ENCODE assay signal across 9 cellular contexts in genomic region chr13:20425819-20426219, GRCh38.
DNase-seq lines count a peak whose midpoint lies in the region; ATAC-seq and TF ChIP-seq lines count a peak whose summit lies in the region.
"Had no signal": no experiment of that assay in that cellular context is flagged by ENCODE, and none has a peak within 500 bp of the region (broad histone marks: within the 10 kb centered on the region; RNA-seq: fewer than 3 reads in every experiment).

No MANE protein-coding gene starts in this region.

- H3K36me3 Mint-ChIP-seq in nephron progenitor cell (ENCODE audit: low read depth), result no peaks in the 10 kb centered on the region

- H3K27ac Mint-ChIP-seq in nephron progenitor cell, result peak overlapping the region; percentile 29

- no peaks in the 10 kb centered on the region for H3K9me3 Mint-ChIP-seq in nephron progenitor cell

- no peaks in the 10 kb centered on the region for H3K9me3 ChIP-seq in thyroid gland

- no peak overlapping the region for H3K4me3 Mint-ChIP-seq in nephron progenitor cell

- TF ChIP-seq POLR2A in thyroid gland (IDR thresholded peaks at IDR 0.05), result no peak

- intact Hi-C loops in thyroid gland (cut with DNase I), result no loop called here

- H3K27me3 Mint-ChIP-seq in nephron progenitor cell (ENCODE audit: low read depth, poor library complexity), result peaks cover 12% of the 10 kb centered on the region

- ATAC-seq in GM19023 (IDR thresholded peaks at IDR 0.05; ENCODE audit: unreplicated experiment), result peak; percentile 84

- 85 to 91% methylated on average over 7 of the region's 7 CpGs for WGBS in thyroid gland, 2 donors

- no peak overlapping the region for H3K4me3 ChIP-seq in H7 (ENCODE audit: insufficient read depth, low read depth, low read length)
- no peak overlapping the region for H3K4me3 ChIP-seq in thyroid gland (replicated peaks in 1 of 3)

- H3K4me1 Mint-ChIP-seq in nephron progenitor cell, result peaks cover 7% of the 10 kb centered on the region

- DNase-seq in H7, result peak; percentile 52
- peak; percentile 64 for DNase-seq in NCI-H1048 (lab: John Stamatoyannopoulos, UW)
- DNase-seq in nephron progenitor cell, result no peak
- no peak for DNase-seq in stimulated activated CD4-positive, alpha-beta T cell treated with anti-CD3 and anti-CD28 coated beads, Interleukin-4, amount 100 ng/mL, for 24 hours
- DNase-seq in thyroid gland, result no peak
- DNase-seq in GOT3 (lab: John Stamatoyannopoulos, UW), result no peak
- DNase-seq: activated naive CD4-positive, alpha-beta T cell; NCI-H2171 had no signal

- H3K36me3 ChIP-seq in H7 (replicated peaks; ENCODE audit: control insufficient read depth, insufficient read depth, low read length), result no peaks in the 10 kb centered on the region
- H3K36me3 ChIP-seq in thyroid gland, result no peaks in the 10 kb centered on the region

- no peak for TF ChIP-seq CTCF in nephron progenitor cell (IDR thresholded peaks at IDR 0.05)
- TF ChIP-seq CTCF in thyroid gland (IDR thresholded peaks at IDR 0.05), result no peak

- no peaks in the 10 kb centered on the region for H3K4me1 ChIP-seq in thyroid gland

- H3K27me3 ChIP-seq in H7 (ENCODE audit: control insufficient read depth, insufficient read depth, low read length) (no peaks in the 10 kb centered on the region), thyroid gland (no peaks in the 10 kb centered on the region)

- no peak overlapping the region for H3K27ac ChIP-seq in thyroid gland

Comparison
In these comparisons a context has a peak if more than half of its experiments do, and no peak if none do; other contexts are left out.
1. DNase-seq: peak in H7 (single experiment) and NCI-H1048 (single experiment); none in nephron progenitor cell (single experiment), stimulated activated CD4-positive, alpha-beta T cell treated with anti-CD3 and anti-CD28 coated beads, Interleukin-4, amount 100 ng/mL, for 24 hours (single experiment), thyroid gland (0 of 2) and GOT3 (single experiment).